ENCODE assay signal across 6 cellular contexts in genomic region chr16:81880816-81881215, GRCh38.
"Had no signal": no experiment of that assay in that cellular context is flagged by ENCODE, and none has a peak within 500 bp of the region (broad histone marks: within the 10 kb centered on the region; RNA-seq: fewer than 3 reads in every experiment).

No MANE protein-coding gene starts in this region.

- H3K9me3 Mint-ChIP-seq: GM23338, H9, HFFc6 had no signal

- H3K4me3 Mint-ChIP-seq: GM23338, H9, HFFc6 had no signal

- H3K27ac Mint-ChIP-seq: GM23338, H9, HFFc6 had no signal

- H3K4me3 ChIP-seq: GM23338, K562 had no signal

- ATAC-seq: GM23338, HCT116, HepG2, K562 had no signal

- DNase-seq: H9, HFFc6 had no signal
